ENCODE assay signal across 1 cellular context in the genomic region with DNA sequence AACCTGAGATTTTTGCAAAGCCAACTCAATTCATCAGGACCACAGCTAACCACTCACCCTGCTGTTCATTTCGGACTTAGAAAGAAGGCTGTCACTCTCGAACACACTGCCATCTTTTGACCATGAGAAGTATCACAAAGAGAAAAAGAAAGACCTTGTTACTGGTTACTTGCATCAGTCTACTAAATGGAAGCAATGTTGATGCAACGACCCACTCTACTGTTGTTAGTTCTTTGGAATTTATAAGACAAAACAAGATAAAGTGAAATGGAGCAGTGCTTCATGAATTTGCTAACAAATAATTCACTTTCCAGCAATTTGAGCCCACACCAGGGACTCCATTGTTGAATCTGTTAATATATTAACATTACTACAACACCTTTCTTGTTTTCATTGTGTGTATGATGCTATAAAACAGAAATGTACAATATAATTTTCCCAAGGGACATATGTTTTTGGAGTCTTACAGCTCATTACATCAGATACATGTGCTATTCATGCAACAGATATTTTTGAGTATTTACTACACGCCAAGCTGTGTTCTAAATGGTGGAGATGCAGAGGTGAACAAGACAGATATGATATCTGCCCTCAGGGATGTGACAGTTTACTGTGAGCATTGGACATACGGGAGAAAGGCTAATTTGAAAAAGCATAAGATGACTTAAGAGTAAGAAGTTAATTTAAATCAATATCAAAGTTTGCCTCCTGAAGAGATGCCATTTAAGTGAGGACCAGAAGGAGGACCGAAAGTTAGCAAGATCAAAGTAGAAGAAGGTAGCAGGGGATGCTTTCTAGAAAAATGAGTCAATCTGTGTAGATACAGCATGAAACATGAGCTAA.
TF ChIP-seq lines count a peak whose summit lies in the region.

No MANE protein-coding gene starts in this region.

TF ChIP-seq in HepG2, 621 proteins besides CTCF, POLR2A, EP300 and RAD21 (continued from another document):
- 0 out of 2 replicates have a peak, but pooled peaks have one; percentile 13 for TF ChIP-seq GATAD1 (CRISPR knock-in tag; IDR thresholded peaks at IDR 0.05)
- TF ChIP-seq ZNF460 (CRISPR knock-in tag; IDR thresholded peaks at IDR 0.05; ENCODE audit: borderline replicate concordance) = no peak
- no peak for TF ChIP-seq ZFP37 (CRISPR knock-in tag; IDR thresholded peaks at IDR 0.05; ENCODE audit: borderline replicate concordance)
- TF ChIP-seq ATF1 (CRISPR knock-in tag; IDR thresholded peaks at IDR 0.05) = no peak
- no peak for TF ChIP-seq STAT5B (CRISPR knock-in tag; IDR thresholded peaks at IDR 0.05)
- no peak for TF ChIP-seq MED8 (CRISPR knock-in tag; IDR thresholded peaks at IDR 0.05; ENCODE audit: insufficient replicate concordance)
- TF ChIP-seq THAP11 (CRISPR knock-in tag; IDR thresholded peaks at IDR 0.05) = 0 out of 2 replicates have a peak, but pooled peaks have one; percentile 13
- no peak for TF ChIP-seq ZNF607 (CRISPR knock-in tag; IDR thresholded peaks at IDR 0.05; ENCODE audit: borderline replicate concordance)
- TF ChIP-seq TGIF2 (CRISPR knock-in tag; IDR thresholded peaks at IDR 0.05) = no peak
- 0 out of 2 replicates have a peak, but pooled peaks have one; percentile 42 for TF ChIP-seq ZNF614 (CRISPR knock-in tag; IDR thresholded peaks at IDR 0.05; ENCODE audit: borderline replicate concordance)
- no peak for TF ChIP-seq SPEN (CRISPR knock-in tag; IDR thresholded peaks at IDR 0.05; ENCODE audit: low read depth)
- TF ChIP-seq, protein P1, sequence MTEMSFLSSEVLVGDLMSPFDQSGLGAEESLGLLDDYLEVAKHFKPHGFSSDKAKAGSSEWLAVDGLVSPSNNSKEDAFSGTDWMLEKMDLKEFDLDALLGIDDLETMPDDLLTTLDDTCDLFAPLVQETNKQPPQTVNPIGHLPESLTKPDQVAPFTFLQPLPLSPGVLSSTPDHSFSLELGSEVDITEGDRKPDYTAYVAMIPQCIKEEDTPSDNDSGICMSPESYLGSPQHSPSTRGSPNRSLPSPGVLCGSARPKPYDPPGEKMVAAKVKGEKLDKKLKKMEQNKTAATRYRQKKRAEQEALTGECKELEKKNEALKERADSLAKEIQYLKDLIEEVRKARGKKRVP (CRISPR knock-in tag; IDR thresholded peaks at IDR 0.05) = peak in 1 of 2 experiments; percentile 96; a peak in 2 of 4 replicates
- TF ChIP-seq, protein P2, sequence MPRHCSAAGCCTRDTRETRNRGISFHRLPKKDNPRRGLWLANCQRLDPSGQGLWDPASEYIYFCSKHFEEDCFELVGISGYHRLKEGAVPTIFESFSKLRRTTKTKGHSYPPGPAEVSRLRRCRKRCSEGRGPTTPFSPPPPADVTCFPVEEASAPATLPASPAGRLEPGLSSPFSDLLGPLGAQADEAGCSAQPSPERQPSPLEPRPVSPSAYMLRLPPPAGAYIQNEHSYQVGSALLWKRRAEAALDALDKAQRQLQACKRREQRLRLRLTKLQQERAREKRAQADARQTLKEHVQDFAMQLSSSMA (CRISPR knock-in tag; IDR thresholded peaks at IDR 0.05) = no peak
- TF ChIP-seq STAG1 (CRISPR knock-in tag; IDR thresholded peaks at IDR 0.05) = peak; percentile 67
- TF ChIP-seq ZNF230 (CRISPR knock-in tag; IDR thresholded peaks at IDR 0.05) = no peak
- no peak for TF ChIP-seq YY1 (IDR thresholded peaks at IDR 0.05; ENCODE audit: insufficient read depth, insufficient replicate concordance, low read depth, low read length)
- TF ChIP-seq ZNF501 (CRISPR knock-in tag; IDR thresholded peaks at IDR 0.05) = no peak
- TF ChIP-seq ZFAT (CRISPR knock-in tag; conservative IDR thresholded peaks at IDR 0.05) = no peak
- TF ChIP-seq, protein P3, sequence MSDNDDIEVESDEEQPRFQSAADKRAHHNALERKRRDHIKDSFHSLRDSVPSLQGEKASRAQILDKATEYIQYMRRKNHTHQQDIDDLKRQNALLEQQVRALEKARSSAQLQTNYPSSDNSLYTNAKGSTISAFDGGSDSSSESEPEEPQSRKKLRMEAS (IDR thresholded peaks at IDR 0.05) = no peak
- TF ChIP-seq ZMYM3 (CRISPR knock-in tag; IDR thresholded peaks at IDR 0.05) = no peak
- TF ChIP-seq, protein P4, sequence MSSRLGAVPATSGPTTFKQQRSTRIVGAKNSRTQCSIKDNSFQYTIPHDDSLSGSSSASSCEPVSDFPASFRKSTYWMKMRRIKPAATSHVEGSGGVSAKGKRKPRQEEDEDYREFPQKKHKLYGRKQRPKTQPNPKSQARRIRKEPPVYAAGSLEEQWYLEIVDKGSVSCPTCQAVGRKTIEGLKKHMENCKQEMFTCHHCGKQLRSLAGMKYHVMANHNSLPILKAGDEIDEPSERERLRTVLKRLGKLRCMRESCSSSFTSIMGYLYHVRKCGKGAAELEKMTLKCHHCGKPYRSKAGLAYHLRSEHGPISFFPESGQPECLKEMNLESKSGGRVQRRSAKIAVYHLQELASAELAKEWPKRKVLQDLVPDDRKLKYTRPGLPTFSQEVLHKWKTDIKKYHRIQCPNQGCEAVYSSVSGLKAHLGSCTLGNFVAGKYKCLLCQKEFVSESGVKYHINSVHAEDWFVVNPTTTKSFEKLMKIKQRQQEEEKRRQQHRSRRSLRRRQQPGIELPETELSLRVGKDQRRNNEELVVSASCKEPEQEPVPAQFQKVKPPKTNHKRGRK (CRISPR knock-in tag; IDR thresholded peaks at IDR 0.05) = no peak
- 0 out of 2 replicates have a peak, but pooled peaks have one; percentile 19 for TF ChIP-seq BCL6 (CRISPR knock-in tag; IDR thresholded peaks at IDR 0.05)
- no peak for TF ChIP-seq ZNF652 (CRISPR knock-in tag; IDR thresholded peaks at IDR 0.05; ENCODE audit: borderline replicate concordance, low read depth)
- no peak for TF ChIP-seq EEA1 (CRISPR knock-in tag; IDR thresholded peaks at IDR 0.05; ENCODE audit: borderline replicate concordance)
- TF ChIP-seq, protein P5, sequence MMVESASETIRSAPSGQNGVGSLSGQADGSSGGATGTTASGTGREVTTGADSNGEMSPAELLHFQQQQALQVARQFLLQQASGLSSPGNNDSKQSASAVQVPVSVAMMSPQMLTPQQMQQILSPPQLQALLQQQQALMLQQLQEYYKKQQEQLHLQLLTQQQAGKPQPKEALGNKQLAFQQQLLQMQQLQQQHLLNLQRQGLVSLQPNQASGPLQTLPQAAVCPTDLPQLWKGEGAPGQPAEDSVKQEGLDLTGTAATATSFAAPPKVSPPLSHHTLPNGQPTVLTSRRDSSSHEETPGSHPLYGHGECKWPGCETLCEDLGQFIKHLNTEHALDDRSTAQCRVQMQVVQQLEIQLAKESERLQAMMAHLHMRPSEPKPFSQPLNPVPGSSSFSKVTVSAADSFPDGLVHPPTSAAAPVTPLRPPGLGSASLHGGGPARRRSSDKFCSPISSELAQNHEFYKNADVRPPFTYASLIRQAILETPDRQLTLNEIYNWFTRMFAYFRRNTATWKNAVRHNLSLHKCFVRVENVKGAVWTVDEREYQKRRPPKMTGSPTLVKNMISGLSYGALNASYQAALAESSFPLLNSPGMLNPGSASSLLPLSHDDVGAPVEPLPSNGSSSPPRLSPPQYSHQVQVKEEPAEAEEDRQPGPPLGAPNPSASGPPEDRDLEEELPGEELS (CRISPR knock-in tag; IDR thresholded peaks at IDR 0.05) = no peak
- no peak for TF ChIP-seq ZFY (CRISPR knock-in tag; IDR thresholded peaks at IDR 0.05)
- no peak for TF ChIP-seq JUNB (CRISPR knock-in tag; IDR thresholded peaks at IDR 0.05; ENCODE audit: borderline replicate concordance)
- peak; percentile 79 for TF ChIP-seq SMC3 (IDR thresholded peaks at IDR 0.05; ENCODE audit: low read length)
- TF ChIP-seq ZC3H4 (CRISPR knock-in tag; IDR thresholded peaks at IDR 0.05; ENCODE audit: borderline replicate concordance) = no peak
